8 cellular contexts compared by ENCODE assay signal in genomic region chr19:31350693-31351211, GRCh38. TPM values are rescaled to one million over a fixed set of nuclear protein-coding genes. Genes with fewer than 3 reads are reported as not detected.
DNase-seq lines count a peak whose midpoint lies in the region; ATAC-seq lines count a peak whose summit lies in the region.

No MANE protein-coding gene starts in this region.

- H3K79me2 ChIP-seq in ACC112 (ENCODE audit: control insufficient read depth, insufficient read depth, low read length, unreplicated experiment): peaks cover 26% of the 10 kb centered on the region

- H3K27ac ChIP-seq in ACC112 (ENCODE audit: low read depth, low read length) (peak overlapping the region; percentile 64; the same call in 1 of the 2 replicates), mucosa of rectum (ENCODE audit: low read depth in 2 of 2, low read length in 2 of 2) (peak overlapping the region; percentile 67 to 76), aorta (ENCODE audit: low read depth in 1 of 2, low read length in 2 of 2) (no peak overlapping the region)

- peak; percentile 53 for ATAC-seq in aorta (ENCODE audit: low FRiP score)

- H3K27me3 ChIP-seq in ACC112 (ENCODE audit: insufficient read depth, low read length): no peaks in the 10 kb centered on the region
- peaks cover 65% of the 10 kb centered on the region for H3K27me3 ChIP-seq in H7 (ENCODE audit: control insufficient read depth, insufficient read depth, low read length)
- peaks cover 30 to 47% of the 10 kb centered on the region in 2 donors for H3K27me3 ChIP-seq in mucosa of rectum (ENCODE audit: control insufficient read depth in 2 of 2, insufficient read depth in 2 of 2, low read length in 2 of 2)
- H3K27me3 ChIP-seq in aorta (ENCODE audit: control insufficient read depth in 1 of 2, insufficient read depth in 2 of 2, low read length in 1 of 2): no peaks in the 10 kb centered on the region

- intact Hi-C loops in aorta (cut with DNase I): loop anchor here in 1 of 2 donors (10.0 kb wide), 1 partner anchor 1224 kb away; no protein-coding TSS in a partner anchor

- peak overlapping the region; percentile 92 for H3K4me3 ChIP-seq in ACC112 (ENCODE audit: low read depth, low read length)
- H3K4me3 ChIP-seq in H7 (ENCODE audit: insufficient read depth, low read depth, low read length): peak overlapping the region; percentile 59
- peak overlapping the region; percentile 62 to 73 for H3K4me3 ChIP-seq in mucosa of rectum (ENCODE audit: low read length in 2 of 2)
- H3K4me3 ChIP-seq in aorta (ENCODE audit: low read length in 2 of 2): peak overlapping the region; percentile 98 to 99

- peak overlapping the region in 1 of 2 donors; percentile 51 for H3K9ac ChIP-seq in mucosa of rectum (ENCODE audit: low read depth in 1 of 2, low read length in 2 of 2)

- DNase-seq in H7 (peak; percentile 88), fibroblast of gingiva (ENCODE audit: low read depth) (peak; percentile 59), aorta (peak; percentile 74 to 89), NCI-H1092 treated with DMSO at 0.1 percent for 48 hours (lab: John Stamatoyannopoulos, UW) (no peak), HT-29 (ENCODE audit: low spot score) (no peak)
- DNase-seq in activated CD4-positive, alpha-beta T cell treated with anti-CD3 and anti-CD28 coated beads, Interleukin-2, amount 50 U/mL, for 48 hours: peak; percentile 41 to 46

- H3K4me1 ChIP-seq in ACC112 (ENCODE audit: control insufficient read depth, insufficient read depth, low read length, unreplicated experiment) (peaks cover 8% of the 10 kb centered on the region), mucosa of rectum (ENCODE audit: control insufficient read depth in 2 of 2, insufficient read depth in 2 of 2, low read length in 2 of 2) (peaks cover 0 to 7% of the 10 kb centered on the region in 2 donors), aorta (ENCODE audit: control insufficient read depth in 1 of 2, insufficient read depth in 2 of 2, low read length in 2 of 2) (no peaks in the 10 kb centered on the region)

- peak overlapping the region; percentile 68 for H2AFZ ChIP-seq in ACC112 (ENCODE audit: low read length, unreplicated experiment)

- H3K9me3 ChIP-seq in mucosa of rectum (ENCODE audit: control insufficient read depth in 2 of 2, low read length in 2 of 2) (no peaks in the 10 kb centered on the region), aorta (ENCODE audit: control insufficient read depth, low read length) (no peaks in the 10 kb centered on the region)

- WGBS in aorta, 2 donors: 0 to 1% methylated on average over 34 to 66 of the region's 66 CpGs

- no peaks in the 10 kb centered on the region for H3K36me3 ChIP-seq in ACC112 (ENCODE audit: insufficient read depth, low read length)
- no peaks in the 10 kb centered on the region for H3K36me3 ChIP-seq in H7 (replicated peaks; ENCODE audit: control insufficient read depth, insufficient read depth, low read length)
- H3K36me3 ChIP-seq in mucosa of rectum (ENCODE audit: control insufficient read depth in 2 of 2, insufficient read depth in 2 of 2, low read length in 2 of 2): no peaks in the 10 kb centered on the region
- H3K36me3 ChIP-seq in aorta (ENCODE audit: control insufficient read depth in 1 of 2, insufficient read depth in 2 of 2, low read length in 1 of 2): no peaks in the 10 kb centered on the region

RNA-seq across cellular contexts. Expression of gene TSHZ3, which starts 1.5 kb away (rescaled TPM):
- 2.0 and 2.7 TPM in 2 replicates for total RNA-seq in H7 (2014; rRNA removed; shearing (Covaris generic))
- 10 to 100 TPM; 16.4 to 20.6 TPM for total RNA-seq in aorta
- 1 to 10 TPM; 3.0 to 5.1 TPM for polyA plus RNA-seq in aorta
- total RNA-seq in HT-29 (2014; rRNA removed; shearing (Covaris generic)): not detected in 2 replicates

Comparison
In these comparisons a context has a peak if more than half of its experiments do, and no peak if none do; other contexts are left out.
1. H3K27ac ChIP-seq: peak in ACC112 (single experiment) and mucosa of rectum (2 of 2); none in aorta (0 of 2).
2. DNase-seq: peak in H7 (single experiment), activated CD4-positive, alpha-beta T cell treated with anti-CD3 and anti-CD28 coated beads, Interleukin-2, amount 50 U/mL, for 48 hours (2 of 2), fibroblast of gingiva (single experiment) and aorta (2 of 2); none in NCI-H1092 treated with DMSO at 0.1 percent for 48 hours (single experiment) and HT-29 (single experiment).
3. Peak in every context shown above with its lines, with median percentiles within 50 percentile points of each other: H3K4me3 ChIP-seq.